ENCODE assay signal across 12 cellular contexts in genomic region chr19:13015361-13016231, GRCh38. TPM values are rescaled to one million over a fixed set of nuclear protein-coding genes. Genes with fewer than 3 reads are reported as not detected.
A peak's percentile ranks its signal among the peaks of the same experiment; 100 is the strongest.
DNase-seq lines count a peak whose midpoint lies in the region; ATAC-seq and TF ChIP-seq lines count a peak whose summit lies in the region.
"Had no signal": no experiment of that assay in that cellular context is flagged by ENCODE, and none has a peak within 500 bp of the region (broad histone marks: within the 10 kb centered on the region; RNA-seq: fewer than 3 reads in every experiment).

No MANE protein-coding gene starts in this region.

- no TSS peak for BruUV-seq in Panc1 (replicated peaks; lab: Mats Ljungman, UMichigan)

- H3K9me3 ChIP-seq in Panc1 (ENCODE audit: control insufficient read depth, insufficient read depth, low read depth, low read length) (no peaks in the 10 kb centered on the region), skeletal muscle satellite cell (replicated peaks; ENCODE audit: low read length) (no peaks in the 10 kb centered on the region)

- H3K4me2 ChIP-seq in skeletal muscle satellite cell (ENCODE audit: low read length), result peak overlapping the region; percentile 98

- ATAC-seq in Panc1, result peak; percentile 29
- no peak for ATAC-seq in HG03108 (IDR thresholded peaks at IDR 0.05; ENCODE audit: unreplicated experiment)

- no peaks in the 10 kb centered on the region for H3K27me3 ChIP-seq in Panc1 (ENCODE audit: control insufficient read depth, insufficient read depth, low read length)
- H3K27me3 ChIP-seq in skeletal muscle satellite cell (ENCODE audit: control insufficient read depth, insufficient read depth, low read length), result no peaks in the 10 kb centered on the region

- POLR2A ChIA-PET in Panc1 (lab: Charles Lee), result no interaction called here

- TF ChIP-seq CTCF in Panc1 (IDR thresholded peaks at IDR 0.05) (no peak), fibroblast of pulmonary artery (IDR thresholded peaks at IDR 0.05; ENCODE audit: low read length, missing control alignments) (no peak)

- H3K9ac ChIP-seq in skeletal muscle satellite cell (ENCODE audit: low read depth, low read length), result peak overlapping the region; percentile 92

- CTCF ChIA-PET in Panc1 (lab: Charles Lee), result no interaction called here

- H3K4me3 ChIP-seq in Panc1 (ENCODE audit: low read depth in 2 of 2, low read length in 2 of 2), result peak overlapping the region in 1 of 2 experiments; percentile 53; a peak in 2 of 4 replicates
- H3K4me3 ChIP-seq in fibroblast of pulmonary artery (replicated peaks; ENCODE audit: low read depth, low read length), result no peak overlapping the region
- H3K4me3 ChIP-seq in skeletal muscle satellite cell (ENCODE audit: low read length), result peak overlapping the region; percentile 48

- H3K27ac ChIP-seq in Panc1 (ENCODE audit: low read length), result peak overlapping the region; percentile 99
- H3K27ac ChIP-seq: brain microvascular endothelial cell had no signal

- in situ Hi-C loops in Panc1 (cut with HindIII; ENCODE audit: low pct_unique_long_range_greater_than_20kb, low sequenced_read_pairs), result no loop called here

- peaks cover 64% of the 10 kb centered on the region for H3K4me1 ChIP-seq in Panc1 (ENCODE audit: control insufficient read depth, insufficient read depth, low read length)
- peaks cover 84% of the 10 kb centered on the region for H3K4me1 ChIP-seq in skeletal muscle satellite cell (ENCODE audit: control insufficient read depth, insufficient read depth, low read length)

- intact Hi-C loops in Panc1 (cut with micrococcal nuclease; ENCODE audit: unreplicated experiment), result no loop called here

- DNase-seq in DMS79 treated with DMSO at 0.1 percent for 48 hours (lab: John Stamatoyannopoulos, UW) (peak; percentile 52), Panc1 (ENCODE audit: low read depth, low spot score) (no peak), fibroblast of pulmonary artery (ENCODE audit: low read depth) (peak; percentile 40), NCI-H2171 treated with DMSO at 0.1 percent for 48 hours (lab: John Stamatoyannopoulos, UW) (no peak), NCI-H2081 treated with DMSO at 0.1 percent for 48 hours (lab: John Stamatoyannopoulos, UW) (no peak), SKM-1 treated with dmso at 0.1 percent for 144 hours (lab: John Stamatoyannopoulos, UW; ENCODE audit: unreplicated experiment) (no peak)
- DNase-seq: brain microvascular endothelial cell, NCI-H146, SHP77 had no signal

- H3K36me3 ChIP-seq in Panc1 (ENCODE audit: control insufficient read depth, insufficient read depth, low read length) (no peaks in the 10 kb centered on the region), skeletal muscle satellite cell (ENCODE audit: insufficient read depth, low read length) (no peaks in the 10 kb centered on the region)
- H3K36me3 ChIP-seq: brain microvascular endothelial cell had no signal

RNA-seq across cellular contexts. Expression of gene NFIX, which starts 20.3 kb away (rescaled TPM):
- 144 TPM for total RNA-seq in Panc1 (2021; ENCODE audit: unreplicated experiment)
- 107 TPM for polyA plus RNA-seq in Panc1 (2012; ENCODE audit: insufficient read length)
- total RNA-seq in skeletal muscle satellite cell (2012; rRNA removed), result 41.6 and 60.9 TPM in 2 replicates

RNA-seq across cellular contexts. Expression of gene DAND5, which starts 46.2 kb away (rescaled TPM):
- total RNA-seq in Panc1 (2021; ENCODE audit: unreplicated experiment), result 0.54 TPM
- 1.5 TPM for polyA plus RNA-seq in Panc1 (2012; ENCODE audit: insufficient read length)
- not detected in 2 replicates for total RNA-seq in skeletal muscle satellite cell (2012; rRNA removed)
- total RNA-seq: activated CD8-positive, alpha-beta memory T cell treated with anti-CD3 and anti-CD28 coated beads for 36 hours had no signal

RNA-seq across cellular contexts. Expression of gene GADD45GIP1, which starts 58.6 kb away (rescaled TPM):
- 36.7 TPM for total RNA-seq in Panc1 (2021; ENCODE audit: unreplicated experiment)
- 86.1 TPM for polyA plus RNA-seq in Panc1 (2012; ENCODE audit: insufficient read length)
- 21.3 and 26.4 TPM in 2 replicates for total RNA-seq in skeletal muscle satellite cell (2012; rRNA removed)

Comparison
In these comparisons a context has a peak if more than half of its experiments do, and no peak if none do; other contexts are left out.
1. DNase-seq: peak in DMS79 treated with DMSO at 0.1 percent for 48 hours (single experiment) and fibroblast of pulmonary artery (single experiment); none in Panc1 (single experiment), NCI-H2171 treated with DMSO at 0.1 percent for 48 hours (single experiment), NCI-H2081 treated with DMSO at 0.1 percent for 48 hours (single experiment) and SKM-1 treated with dmso at 0.1 percent for 144 hours (single experiment).